In the genomic region with DNA sequence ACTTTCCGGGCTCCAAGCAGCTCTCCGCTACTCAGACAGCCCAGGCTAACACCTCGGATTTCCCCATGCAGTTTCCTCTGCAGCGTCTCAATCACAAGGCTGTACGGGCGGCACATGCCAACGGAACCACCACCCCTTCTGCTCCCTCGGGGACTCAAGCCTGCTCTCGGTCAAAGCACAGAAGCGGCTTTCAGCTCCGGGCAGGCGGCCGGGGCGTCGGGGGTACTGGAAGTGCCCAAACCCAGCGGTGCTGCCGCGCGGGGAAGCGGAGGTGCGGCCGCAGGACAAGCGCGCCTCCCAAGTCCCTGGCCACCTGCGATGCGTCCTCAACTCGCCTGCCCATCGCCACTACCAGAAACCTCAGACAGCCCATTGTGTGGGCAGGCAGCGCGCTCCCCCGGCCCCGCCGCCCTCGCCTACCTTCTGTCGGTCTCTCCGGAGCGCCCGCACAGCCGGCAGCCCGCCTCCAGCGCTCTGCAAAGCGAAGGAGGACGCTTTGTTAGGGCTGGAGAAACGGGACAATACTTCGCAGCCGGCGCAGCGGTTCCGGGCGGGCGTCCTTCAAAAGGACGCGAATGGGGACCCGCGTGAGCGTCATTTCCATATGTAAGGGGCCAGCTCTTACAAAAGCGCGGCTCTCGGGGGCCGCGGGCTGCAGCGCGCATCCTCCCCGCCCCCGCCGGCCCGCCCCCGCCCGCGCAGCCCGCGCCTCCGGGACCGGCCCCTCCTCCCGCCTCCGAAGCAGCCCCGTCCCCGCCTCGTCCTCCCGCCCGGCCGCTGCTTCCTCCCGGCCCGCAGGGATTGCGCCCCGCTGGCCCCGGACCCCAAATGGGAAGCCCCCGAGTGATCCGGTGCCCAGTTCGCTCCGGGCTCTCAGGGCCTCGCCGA, we compare ENCODE assay signal across 8 cellular contexts. TPM values are rescaled to one million over a fixed set of nuclear protein-coding genes. Genes with fewer than 3 reads are reported as not detected.
DNase-seq lines count a peak whose midpoint lies in the region; ATAC-seq, FAIRE-seq and TF ChIP-seq lines count a peak whose summit lies in the region.

No MANE protein-coding gene starts in this region.

- peak; percentile 47 for DNase-seq in GM12891 (ENCODE audit: insufficient read length, low spot score)
- peak; percentile 45 for DNase-seq in NCI-H1105 (lab: John Stamatoyannopoulos, UW)
- peak; percentile 23 for DNase-seq in activated CD4-positive, CD25-positive, alpha-beta regulatory T cell treated with anti-CD3 and anti-CD28 coated beads, Interleukin-2, amount 50 U/mL, for 16 hours (ENCODE audit: low read depth, low spot score)
- DNase-seq in cerebellar cortex (ENCODE audit: low spot score), result peak; percentile 66
- peak; percentile 48 to 61 for DNase-seq in left colon
- DNase-seq in stimulated activated CD4-positive, alpha-beta T cell treated with anti-CD3 and anti-CD28 coated beads, Interleukin-1b, Interleukin-23, amount 100 ng/mL, for 48 hours, result peak; percentile 63
- no peak for DNase-seq in GOT3 (lab: John Stamatoyannopoulos, UW)

- FAIRE-seq in GM12891 (lab: Jason Lieb, UNC), result peak; percentile 16

- intact Hi-C loops in left colon (cut with DNase I, micrococcal nuclease), result no loop called here

- TF ChIP-seq POLR2A in GM12891 (IDR thresholded peaks at IDR 0.05; ENCODE audit: low read depth, low read length), result peak; percentile 20; the same call in 1 of the 2 replicates

- peak; percentile 29 for ATAC-seq in HG02623 (IDR thresholded peaks at IDR 0.05; ENCODE audit: unreplicated experiment)
- ATAC-seq in left colon, result peak; percentile 42

TF ChIP-seq in GM12891, 5 proteins besides CTCF, POLR2A, EP300 and RAD21:
- TF ChIP-seq TAF1 (IDR thresholded peaks at IDR 0.05; ENCODE audit: low read depth, low read length), result no peak
- TF ChIP-seq POLR2AphosphoS5 (IDR thresholded peaks at IDR 0.05; ENCODE audit: low read depth, low read length), result peak; percentile 14

RNA-seq across cellular contexts. Expression of gene NIN, which starts 0.7 kb away (rescaled TPM):
- polyA plus RNA-seq in GM12891 (2012; ENCODE audit: low read depth, missing spikeins), result 41.6 TPM
- 10 to 100 TPM; 21.0 to 24.7 TPM for total RNA-seq in left colon

RNA-seq across cellular contexts. Expression of gene ABHD12B, which starts 41.6 kb away (rescaled TPM):
- polyA plus RNA-seq in GM12891 (2012; ENCODE audit: low read depth, missing spikeins), result not detected
- total RNA-seq in left colon, result 10 to 100 TPM in 1 of 2 donors, 1 to 10 TPM in 1; 3.9 to 12.7 TPM
